Comparison of ENCODE assay signal across 8 cellular contexts in the genomic region with DNA sequence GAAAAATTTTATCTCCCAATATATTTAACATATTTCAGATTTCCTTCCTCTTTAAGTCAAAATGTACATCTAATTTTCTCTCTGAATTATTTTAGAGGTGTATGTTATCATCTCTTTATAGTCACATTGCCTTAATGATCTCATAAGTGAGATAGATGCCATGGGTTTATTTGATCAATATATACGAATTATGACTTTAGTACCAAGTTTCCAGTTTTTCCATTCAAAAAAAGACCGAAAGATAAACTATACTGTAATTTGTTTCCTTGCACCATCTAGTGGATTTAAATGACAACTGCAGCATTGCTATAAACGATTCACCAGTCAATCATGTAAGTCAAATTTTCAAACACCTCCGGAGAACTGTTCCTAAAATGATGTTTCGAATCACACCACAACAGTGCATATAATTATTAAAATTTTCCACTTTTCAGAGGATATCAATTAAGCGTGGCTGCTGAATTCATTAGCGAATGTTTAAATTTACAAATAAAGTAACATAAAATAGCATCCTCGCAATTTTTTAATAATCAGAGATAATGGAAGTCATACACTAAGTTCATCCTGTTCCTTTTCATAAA. TPM values are rescaled to one million over a fixed set of nuclear protein-coding genes. Genes with fewer than 3 reads are reported as not detected.
DNase-seq lines count a peak whose midpoint lies in the region; ATAC-seq, FAIRE-seq and TF ChIP-seq lines count a peak whose summit lies in the region.

No MANE protein-coding gene starts in this region.

- DNase-seq in GM10248 (ENCODE audit: extremely low spot score) (peak; percentile 67), OCI-LY7 (ENCODE audit: low spot score) (peak; percentile 83), cardiac fibroblast (ENCODE audit: low read depth in 2 of 2) (peak; percentile 71 to 78), keratinocyte (ENCODE audit: low read depth, low spot score) (no peak)
- DNase-seq in Jurkat, Clone E6-1 (ENCODE audit: low read depth, low spot score), result peak; percentile 70
- DNase-seq in stimulated activated naive B cell treated with anti-CD40 and anti-IgM and Interleukin-4, amounts not matched to agents 10 μg/mL and 1 μg/mL and 100 μg/mL, for 72 hours, result no peak
- no peak for DNase-seq in NK-92 treated with Interleukin-12 subunit alpha and Interleukin-12 subunit beta, amount 100 ng/mL, for 24 hours (lab: John Stamatoyannopoulos, UW)

- peaks cover 31 to 44% of the 10 kb centered on the region in 2 donors for H3K4me1 Mint-ChIP-seq in stimulated activated naive B cell treated with anti-CD40 and anti-IgM and Interleukin-4, amounts not matched to agents 10 μg/mL and 1 μg/mL and 100 μg/mL, for 72 hours

- intact Hi-C loops in OCI-LY7 (cut with micrococcal nuclease; ENCODE audit: unreplicated experiment), result loop anchor here (5.0 kb wide), 4 partner anchors 90 to 585 kb away; no protein-coding TSS in a partner anchor

- H3K79me2 ChIP-seq in OCI-LY7 (ENCODE audit: insufficient read depth, low read depth, low read length) (peaks cover 45% of the 10 kb centered on the region), keratinocyte (ENCODE audit: control insufficient read depth, insufficient read depth, low read length) (peaks cover 44% of the 10 kb centered on the region)

- peak overlapping the region; percentile 98 for H3K27ac Mint-ChIP-seq in stimulated activated naive B cell treated with anti-CD40 and anti-IgM and Interleukin-4, amounts not matched to agents 10 μg/mL and 1 μg/mL and 100 μg/mL, for 72 hours

- H3K4me2 ChIP-seq in OCI-LY7 (ENCODE audit: low read length) (peak overlapping the region; percentile 80), keratinocyte (ENCODE audit: control insufficient read depth, extremely low read depth, insufficient read depth, low read depth, low read length) (peak overlapping the region; percentile 80)

- peak overlapping the region; percentile 94 for H3K27ac ChIP-seq in OCI-LY7 (ENCODE audit: low read depth, low read length, poor library complexity, severe bottlenecking)
- H3K27ac ChIP-seq in keratinocyte (ENCODE audit: control insufficient read depth, insufficient read depth, low read length), result peak overlapping the region; percentile 97

- H3K4me3 Mint-ChIP-seq in stimulated activated naive B cell treated with anti-CD40 and anti-IgM and Interleukin-4, amounts not matched to agents 10 μg/mL and 1 μg/mL and 100 μg/mL, for 72 hours, result peak overlapping the region; percentile 92

- H3K4me1 ChIP-seq in OCI-LY7 (ENCODE audit: insufficient read depth, low read length, poor library complexity, severe bottlenecking) (peaks cover 34% of the 10 kb centered on the region), keratinocyte (ENCODE audit: control insufficient read depth, extremely low read depth, insufficient read depth, low read length) (peaks cover 25% of the 10 kb centered on the region)

- H2AFZ ChIP-seq in OCI-LY7 (ENCODE audit: low read length), result peak overlapping the region; percentile 99
- peak overlapping the region; percentile 85 for H2AFZ ChIP-seq in keratinocyte (ENCODE audit: control insufficient read depth, low read length)

- peaks cover 27 to 49% of the 10 kb centered on the region in 2 donors for H3K36me3 Mint-ChIP-seq in stimulated activated naive B cell treated with anti-CD40 and anti-IgM and Interleukin-4, amounts not matched to agents 10 μg/mL and 1 μg/mL and 100 μg/mL, for 72 hours

- TSS peak; percentile 92 for BruUV-seq in OCI-LY7 (replicated peaks; lab: Mats Ljungman, UMichigan)

- H3K9me3 ChIP-seq in OCI-LY7 (ENCODE audit: low read length) (no peaks in the 10 kb centered on the region), keratinocyte (ENCODE audit: control insufficient read depth, low read depth, low read length) (no peaks in the 10 kb centered on the region)

- no peak for FAIRE-seq in keratinocyte (lab: Jason Lieb, UNC)

- CTCF ChIA-PET in GM10248 (lab: Yijun Ruan, JAX), result no interaction called here
- CTCF ChIA-PET in OCI-LY7 (lab: Charles Lee; ENCODE audit: unreplicated experiment), result no interaction called here

- peaks cover 0 to 1% of the 10 kb centered on the region in 2 donors for H3K9me3 Mint-ChIP-seq in stimulated activated naive B cell treated with anti-CD40 and anti-IgM and Interleukin-4, amounts not matched to agents 10 μg/mL and 1 μg/mL and 100 μg/mL, for 72 hours

- POLR2A ChIA-PET in GM10248 (lab: Yijun Ruan, JAX), result no interaction called here
- POLR2A ChIA-PET in OCI-LY7 (lab: Charles Lee), result interaction anchor here (0.9 to 2.0 kb wide), 2 partner anchors 12 to 19 kb away, joined by 4 read pairs; no protein-coding TSS in a partner anchor

- no peaks in the 10 kb centered on the region for H3K9me2 ChIP-seq in OCI-LY7 (ENCODE audit: insufficient read depth, low read length)

- H3K27me3 Mint-ChIP-seq in stimulated activated naive B cell treated with anti-CD40 and anti-IgM and Interleukin-4, amounts not matched to agents 10 μg/mL and 1 μg/mL and 100 μg/mL, for 72 hours, result no peaks in the 10 kb centered on the region

- H4K20me1 ChIP-seq in OCI-LY7 (ENCODE audit: insufficient read depth, low read length) (peaks cover 36% of the 10 kb centered on the region), keratinocyte (ENCODE audit: control insufficient read depth, extremely low read depth, insufficient read depth, low read length) (peaks cover 23% of the 10 kb centered on the region)

- H3K27me3 ChIP-seq in keratinocyte (ENCODE audit: control insufficient read depth, extremely low read depth, insufficient read depth, low read length), result no peaks in the 10 kb centered on the region

- H3K4me3 ChIP-seq in Jurkat, Clone E6-1 (ENCODE audit: low read length), result peak overlapping the region; percentile 96
- H3K4me3 ChIP-seq in OCI-LY7 (ENCODE audit: low read depth, low read length, poor library complexity, severe bottlenecking) (peak overlapping the region; percentile 95), cardiac fibroblast (replicated peaks in 1 of 2; ENCODE audit: low read depth in 2 of 2, low read length in 2 of 2) (peak overlapping the region; percentile 74 to 84), keratinocyte (ENCODE audit: control insufficient read depth in 2 of 3, extremely low read depth in 1 of 3, insufficient read depth in 2 of 3, low read depth in 1 of 3, low read length in 3 of 3) (peak overlapping the region; percentile 68 to 98 (median 94))

- peak; percentile 55 for ATAC-seq in GM21825 (IDR thresholded peaks at IDR 0.05; ENCODE audit: unreplicated experiment)
- ATAC-seq in stimulated activated naive B cell treated with anti-CD40 and anti-IgM and Interleukin-4, amounts not matched to agents 10 μg/mL and 1 μg/mL and 100 μg/mL, for 72 hours (replicated peaks), result peak; percentile 64 to 66

- H3K36me3 ChIP-seq in OCI-LY7 (ENCODE audit: insufficient read depth, low read length) (peaks cover 41% of the 10 kb centered on the region), keratinocyte (ENCODE audit: control insufficient read depth in 2 of 2, extremely low read depth in 1 of 2, insufficient read depth in 2 of 2, low read length in 2 of 2) (peaks cover 0 to 13% of the 10 kb centered on the region in 2 experiments)

- TF ChIP-seq CTCF in GM10248 (IDR thresholded peaks at IDR 0.05; ENCODE audit: control extremely low read depth, extremely low read depth, low read depth, missing control alignments) (peak; percentile 57), OCI-LY7 (conservative IDR thresholded peaks at IDR 0.05; ENCODE audit: low read length) (peak; percentile 93), cardiac fibroblast (IDR thresholded peaks at IDR 0.05; ENCODE audit: low read depth, low read length) (peak; percentile 65), keratinocyte (optimal IDR thresholded peaks at IDR 0.05 in 1 of 3, IDR thresholded peaks at IDR 0.05 in 1 of 3, conservative IDR thresholded peaks at IDR 0.05 in 1 of 3; ENCODE audit: extremely low read depth in 1 of 3, insufficient read depth in 2 of 3, low read length in 3 of 3) (peak in 2 of 3 experiments; percentile 38 to 53)

- dilution Hi-C loops in keratinocyte (cut with MboI; ENCODE audit: extremely low pct_ligation_motif_present, low sequenced_read_pairs), result no loop called here

- no peaks in the 10 kb centered on the region for H3K9me1 ChIP-seq in keratinocyte (ENCODE audit: control insufficient read depth, extremely low read depth, insufficient read depth, low read length)

- peak overlapping the region; percentile 98 for H3K9ac ChIP-seq in keratinocyte (ENCODE audit: control insufficient read depth, extremely low read depth, insufficient read depth, low read length)

RNA-seq across cellular contexts. Expression of gene ATXN7L3B, which starts 0.4 kb away (rescaled TPM):
- polyA plus RNA-seq in Jurkat, Clone E6-1 (2012; ENCODE audit: insufficient read depth, insufficient read length), result 20.5 TPM
- total RNA-seq in OCI-LY7 (2014; rRNA removed; shearing (Covaris generic)), result 21.5 and 22.4 TPM in 2 replicates
- total RNA-seq in OCI-LY7 (2022), result 33.3 and 35.1 TPM in 2 replicates
- 12.0 to 16.0 TPM (median 15.3 TPM) in 3 replicates for polyA plus RNA-seq in keratinocyte
- polyA plus RNA-seq in keratinocyte (2011; ENCODE audit: low read depth), result 8.3 TPM
- 10.9 and 16.0 TPM in 2 replicates for polyA plus RNA-seq in keratinocyte (2011; cell fraction: cytosol; rRNA removed)
- polyA plus RNA-seq in keratinocyte (2011; cell fraction: nucleus; rRNA removed), result 18.7 and 22.3 TPM in 2 replicates
- polyA plus RNA-seq in keratinocyte (2012; ENCODE audit: low replicate concordance), result 10.1 and 12.7 TPM in 2 replicates
- polyA minus RNA-seq in keratinocyte, result 7.9 to 20.3 TPM (median 14.5 TPM) in 3 replicates
- 11.7 TPM for polyA minus RNA-seq in keratinocyte (2011; cell fraction: cytosol; rRNA and poly(A)+ RNA removed)
- 9.0 and 14.7 TPM in 2 replicates for polyA minus RNA-seq in keratinocyte (2011; cell fraction: nucleus; rRNA and poly(A)+ RNA removed)

Comparison
In these comparisons a context has a peak if more than half of its experiments do, and no peak if none do; other contexts are left out.
1. DNase-seq: peak in GM10248 (single experiment), Jurkat, Clone E6-1 (single experiment), OCI-LY7 (single experiment) and cardiac fibroblast (2 of 2); none in keratinocyte (single experiment), stimulated activated naive B cell treated with anti-CD40 and anti-IgM and Interleukin-4, amounts not matched to agents 10 μg/mL and 1 μg/mL and 100 μg/mL, for 72 hours (single experiment) and NK-92 treated with Interleukin-12 subunit alpha and Interleukin-12 subunit beta, amount 100 ng/mL, for 24 hours (single experiment).
2. Peak in every context shown above with its lines, with median percentiles within 50 percentile points of each other: CTCF ChIP-seq and H3K4me3 ChIP-seq.